Comparison of ENCODE assay signal across 14 cellular contexts in the genomic region with DNA sequence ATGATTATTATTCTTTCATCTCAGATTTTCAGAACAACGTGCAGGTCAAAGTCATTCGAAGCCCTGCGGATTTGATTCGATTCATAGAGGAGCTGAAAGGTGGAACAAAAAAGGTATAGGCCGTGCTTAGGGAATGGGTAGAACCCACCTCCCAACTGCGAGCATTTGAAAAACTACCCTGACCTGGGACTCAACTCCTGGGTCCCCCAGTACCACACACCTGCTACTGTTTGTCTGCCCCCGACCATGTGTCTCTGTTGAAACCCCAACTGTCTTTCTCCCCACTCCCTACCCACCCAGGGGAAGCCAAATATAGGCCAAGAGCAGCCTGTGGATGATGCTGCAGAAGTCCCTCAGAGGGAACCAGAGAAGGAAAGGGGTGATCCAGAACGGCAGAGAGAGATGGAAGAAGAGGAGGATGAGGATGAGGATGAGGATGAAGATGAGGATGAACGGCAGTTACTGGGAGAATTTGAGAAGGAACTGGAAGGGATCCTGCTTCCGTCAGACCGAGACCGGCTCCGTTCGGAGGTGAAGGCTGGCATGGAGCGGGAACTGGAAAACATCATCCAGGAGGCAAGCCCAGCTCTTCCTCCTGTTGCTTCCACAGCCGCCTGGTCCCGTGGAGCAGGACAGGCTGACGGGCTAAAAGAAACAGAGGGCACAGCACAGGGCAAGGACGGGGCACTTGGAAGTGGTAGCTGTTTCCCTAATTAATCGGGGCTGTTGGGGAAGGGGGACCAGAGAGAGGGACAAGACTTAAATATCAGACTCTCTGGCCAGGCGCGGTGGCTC. TPM values are rescaled to one million over a fixed set of nuclear protein-coding genes. Genes with fewer than 3 reads are reported as not detected.
DNase-seq lines count a peak whose midpoint lies in the region; ATAC-seq, FAIRE-seq and TF ChIP-seq lines count a peak whose summit lies in the region.
"Had no signal": no experiment of that assay in that cellular context is flagged by ENCODE, and none has a peak within 500 bp of the region (broad histone marks: within the 10 kb centered on the region; RNA-seq: fewer than 3 reads in every experiment).

No MANE protein-coding gene starts in this region.

- no peaks in the 10 kb centered on the region for H3K9me2 ChIP-seq in PC-9 (ENCODE audit: insufficient read depth)

- H4K20me1 ChIP-seq in PC-9 (ENCODE audit: insufficient read depth): no peaks in the 10 kb centered on the region
- no peaks in the 10 kb centered on the region for H4K20me1 ChIP-seq in endothelial cell of umbilical vein (replicated peaks; ENCODE audit: control insufficient read depth, extremely low read depth, insufficient read depth, low read length)

- intact Hi-C loops in MCF 10A (cut with micrococcal nuclease): no loop called here
- intact Hi-C loops in breast epithelium (cut with DNase I; ENCODE audit: low total_unique reads): no loop called here
- intact Hi-C loops in PC-9 (cut with micrococcal nuclease; ENCODE audit: unreplicated experiment): no loop called here
- intact Hi-C loops in endothelial cell of umbilical vein (cut with micrococcal nuclease): no loop called here
- intact Hi-C loops in sigmoid colon (cut with DNase I): no loop called here

- no peaks in the 10 kb centered on the region for H3K9me3 ChIP-seq in breast epithelium
- H3K9me3 ChIP-seq in PC-9 (ENCODE audit: insufficient read depth, low read depth): no peaks in the 10 kb centered on the region
- H3K9me3 ChIP-seq in endothelial cell of umbilical vein (replicated peaks; ENCODE audit: control insufficient read depth, insufficient read depth, low read length): no peaks in the 10 kb centered on the region
- H3K9me3 ChIP-seq in sigmoid colon: no peaks in the 10 kb centered on the region
- H3K9me3 ChIP-seq: BE2C had no signal

- no peak for TF ChIP-seq EP300 in sigmoid colon (IDR thresholded peaks at IDR 0.05)

- no peak overlapping the region for H2AFZ ChIP-seq in PC-9
- H2AFZ ChIP-seq in endothelial cell of umbilical vein (ENCODE audit: low read depth, low read length): no peak overlapping the region

- POLR2A ChIA-PET in MCF 10A (lab: Yijun Ruan, JAX) (no interaction called here), PC-9 (lab: Charles Lee; ENCODE audit: unreplicated experiment) (no interaction called here), endothelial cell of umbilical vein (lab: Charles Lee) (no interaction called here)

- no peaks in the 10 kb centered on the region for H3F3A ChIP-seq in PC-9 (ENCODE audit: insufficient read depth, low read depth)

- no peak for ATAC-seq in GM21381 (IDR thresholded peaks at IDR 0.05; ENCODE audit: unreplicated experiment)

- no peak overlapping the region for H3K4me3 Mint-ChIP-seq in MCF 10A (ENCODE audit: unreplicated experiment)
- H3K4me3 Mint-ChIP-seq: CD4-positive, alpha-beta memory T cell had no signal

- H3K36me3 ChIP-seq in breast epithelium (peaks cover 7% of the 10 kb centered on the region), PC-9 (ENCODE audit: low read depth) (no peaks in the 10 kb centered on the region), endothelial cell of umbilical vein (ENCODE audit: control insufficient read depth in 2 of 2, extremely low read depth in 1 of 2, insufficient read depth in 2 of 2, low read length in 2 of 2) (peaks cover 0 to 41% of the 10 kb centered on the region in 2 experiments), sigmoid colon (peaks cover 29 to 88% (median 58%) of the 10 kb centered on the region in 4 donors)

- no peaks in the 10 kb centered on the region for H3K79me2 ChIP-seq in PC-9 (ENCODE audit: low read depth)
- no peaks in the 10 kb centered on the region for H3K79me2 ChIP-seq in endothelial cell of umbilical vein (ENCODE audit: control insufficient read depth, insufficient read depth, low read length)

- dilution Hi-C loops in endothelial cell of umbilical vein (cut with MboI; ENCODE audit: extremely low pct_ligation_motif_present, low sequenced_read_pairs): no loop called here

- CTCF ChIA-PET in MCF 10A (lab: Yijun Ruan, JAX): interaction anchor here (0.7 to 1.5 kb wide), 3 partner anchors 19 to 1337 kb away, joined by 3 to 7 read pairs (median 4); no protein-coding TSS in a partner anchor
- CTCF ChIA-PET in PC-9 (lab: Charles Lee): no interaction called here
- CTCF ChIA-PET in endothelial cell of umbilical vein (lab: Charles Lee): interaction anchor here (0.7 to 1.2 kb wide), 2 partner anchors 24 to 135 kb away, joined by 4 read pairs; partner anchors contain the start of gene OS9

- H3K27me3 Mint-ChIP-seq in MCF 10A (ENCODE audit: insufficient read depth, unreplicated experiment): no peaks in the 10 kb centered on the region
- H3K27me3 Mint-ChIP-seq: CD4-positive, alpha-beta memory T cell had no signal

- H3K4me3 ChIP-seq in breast epithelium (no peak overlapping the region), PC-9 (no peak overlapping the region), endothelial cell of umbilical vein (replicated peaks in 1 of 3; ENCODE audit: insufficient read depth in 1 of 3, low read depth in 1 of 3, low read length in 3 of 3) (no peak overlapping the region), sigmoid colon (no peak overlapping the region)

- no peaks in the 10 kb centered on the region for H3K9me1 ChIP-seq in endothelial cell of umbilical vein (replicated peaks; ENCODE audit: control insufficient read depth, extremely low read depth, insufficient read depth, low read length)

- H3K27me3 ChIP-seq in breast epithelium (no peaks in the 10 kb centered on the region), PC-9 (ENCODE audit: insufficient read depth, low read depth) (no peaks in the 10 kb centered on the region), endothelial cell of umbilical vein (ENCODE audit: control insufficient read depth in 2 of 2, insufficient read depth in 2 of 2, low read length in 2 of 2) (no peaks in the 10 kb centered on the region), sigmoid colon (no peaks in the 10 kb centered on the region)
- H3K27me3 ChIP-seq: BE2C had no signal

- TF ChIP-seq POLR2A in breast epithelium (IDR thresholded peaks at IDR 0.05): no peak
- no peak for TF ChIP-seq POLR2A in endothelial cell of umbilical vein (IDR thresholded peaks at IDR 0.05; ENCODE audit: low read depth, low read length)
- no peak for TF ChIP-seq POLR2A in sigmoid colon (IDR thresholded peaks at IDR 0.05)

- H3K27ac Mint-ChIP-seq in MCF 10A (ENCODE audit: low read depth, unreplicated experiment): no peak overlapping the region

- 97% methylated on average over 22 of the region's 22 CpGs for WGBS in sigmoid colon, 2 donors

- H3K9me3 Mint-ChIP-seq in MCF 10A (ENCODE audit: unreplicated experiment): no peaks in the 10 kb centered on the region

- TF ChIP-seq CTCF in MCF 10A (IDR thresholded peaks at IDR 0.05; ENCODE audit: unreplicated experiment) (no peak), breast epithelium (IDR thresholded peaks at IDR 0.05) (no peak), PC-9 (conservative IDR thresholded peaks at IDR 0.05) (no peak), endothelial cell of umbilical vein (IDR thresholded peaks at IDR 0.05; ENCODE audit: extremely low read depth in 1 of 2, insufficient read depth in 1 of 2, low read depth in 1 of 2, low read length in 2 of 2) (no peak), sigmoid colon (IDR thresholded peaks at IDR 0.05) (no peak)

- H3K4me2 ChIP-seq in PC-9 (no peak overlapping the region), endothelial cell of umbilical vein (ENCODE audit: insufficient read depth, low read length) (no peak overlapping the region)

- no peak for FAIRE-seq in endothelial cell of umbilical vein (lab: Jason Lieb, UNC)

- H3K4me1 ChIP-seq in breast epithelium (no peaks in the 10 kb centered on the region), PC-9 (replicated peaks; ENCODE audit: insufficient read depth) (no peaks in the 10 kb centered on the region), endothelial cell of umbilical vein (ENCODE audit: control insufficient read depth, extremely low read depth, insufficient read depth, low read length) (no peaks in the 10 kb centered on the region), sigmoid colon (no peaks in the 10 kb centered on the region)
- H3K4me1 ChIP-seq: BE2C had no signal

- H3K9ac ChIP-seq in endothelial cell of umbilical vein (replicated peaks; ENCODE audit: extremely low read depth, insufficient read depth, low read length): no peak overlapping the region

- DNase-seq in MCF 10A (ENCODE audit: unreplicated experiment) (no peak), breast epithelium (ENCODE audit: low spot score in 2 of 2) (no peak), PC-9 (no peak), endothelial cell of umbilical vein (ENCODE audit: low read depth, low spot score) (no peak), sigmoid colon (no peak)
- no peak for DNase-seq in effector CD8-positive, alpha-beta T cell (lab: John Stamatoyannopoulos, UW)
- DNase-seq: BE2C; CD4-positive, alpha-beta memory T cell; DND-41; GF-D8; NCI-H1092; NCI-H1694 treated with DMSO at 0.1 percent for 48 hours had no signal

- H3K27ac ChIP-seq in breast epithelium: no peak overlapping the region
- no peak overlapping the region for H3K27ac ChIP-seq in PC-9
- H3K27ac ChIP-seq in endothelial cell of umbilical vein (ENCODE audit: insufficient read depth, low read depth, low read length): no peak overlapping the region
- no peak overlapping the region for H3K27ac ChIP-seq in sigmoid colon
- H3K27ac ChIP-seq: HL-60 had no signal

- H3K4me1 Mint-ChIP-seq in MCF 10A (ENCODE audit: insufficient read depth, unreplicated experiment): no peaks in the 10 kb centered on the region

- peaks cover 49% of the 10 kb centered on the region for H3K36me3 Mint-ChIP-seq in MCF 10A (ENCODE audit: insufficient read depth, unreplicated experiment)

- BruUV-seq in MCF 10A (replicated peaks; lab: Mats Ljungman, UMichigan) (TSS peak; percentile 5), PC-9 (replicated peaks; lab: Mats Ljungman, UMichigan) (TSS peak; percentile 86), endothelial cell of umbilical vein (replicated peaks; lab: Mats Ljungman, UMichigan) (TSS peak; percentile 3)

RNA-seq across cellular contexts. Expression of gene AGAP2, which starts 20.5 kb away (rescaled TPM):
- 0.19 TPM in 1 of 2 replicates, not detected in the other for total RNA-seq in MCF 10A (2022)
- total RNA-seq in breast epithelium: 1 to 10 TPM; 1.2 to 1.8 (median 1.6) TPM
- total RNA-seq in PC-9 (2021): 0.40 and 0.50 TPM in 2 replicates
- 0.05 and 0.24 TPM in 2 replicates for total RNA-seq in endothelial cell of umbilical vein
- polyA plus RNA-seq in endothelial cell of umbilical vein: 0.04 and 0.05 TPM in 2 replicates
- polyA plus RNA-seq in endothelial cell of umbilical vein (2011; cell fraction: cytosol; rRNA removed): 0.04 and 0.08 TPM in 2 replicates
- 0.05 and 0.10 TPM in 2 replicates for polyA plus RNA-seq in endothelial cell of umbilical vein (2011; cell fraction: nucleus; rRNA removed)
- polyA plus RNA-seq in endothelial cell of umbilical vein (2012): 0.14 and 0.20 TPM in 2 replicates
- 0.04 TPM in 1 of 2 replicates, not detected in the other for polyA minus RNA-seq in endothelial cell of umbilical vein
- polyA minus RNA-seq in endothelial cell of umbilical vein (2011; cell fraction: cytosol; rRNA and poly(A)+ RNA removed): not detected
- 0.14 and 0.63 TPM in 2 replicates for polyA minus RNA-seq in endothelial cell of umbilical vein (2011; cell fraction: nucleus; rRNA and poly(A)+ RNA removed)
- total RNA-seq in sigmoid colon: 1 to 10 TPM in 3 of 4 donors, under 1 TPM in 1; 0.82 to 3.0 (median 1.8) TPM
- 1 to 10 TPM in 1 of 3 donors, under 1 TPM in 2; under 0.01 to 6.4 (median 0.46) TPM for polyA plus RNA-seq in sigmoid colon

RNA-seq across cellular contexts. Expression of gene OS9, which starts 24.1 kb away (rescaled TPM):
- total RNA-seq in MCF 10A (2022) (125 and 173 TPM in 2 replicates), breast epithelium (100 to 1,000 TPM; 184 to 431 (median 213) TPM), PC-9 (2021) (96.7 and 108 TPM in 2 replicates), endothelial cell of umbilical vein (188 and 212 TPM in 2 replicates), sigmoid colon (100 to 1,000 TPM; 122 to 183 (median 156) TPM)
- polyA plus RNA-seq in endothelial cell of umbilical vein (374 and 561 TPM in 2 replicates), sigmoid colon (100 to 1,000 TPM in 1 of 3 donors, 10 to 100 TPM in 2; 69.1 to 243 (median 95.3) TPM)
- polyA plus RNA-seq in endothelial cell of umbilical vein (2011; cell fraction: cytosol; rRNA removed): 273 and 349 TPM in 2 replicates
- 399 and 498 TPM in 2 replicates for polyA plus RNA-seq in endothelial cell of umbilical vein (2011; cell fraction: nucleus; rRNA removed)
- 232 and 261 TPM in 2 replicates for polyA plus RNA-seq in endothelial cell of umbilical vein (2012)
- 403 and 488 TPM in 2 replicates for polyA minus RNA-seq in endothelial cell of umbilical vein
- polyA minus RNA-seq in endothelial cell of umbilical vein (2011; cell fraction: cytosol; rRNA and poly(A)+ RNA removed): 28.0 TPM
- polyA minus RNA-seq in endothelial cell of umbilical vein (2011; cell fraction: nucleus; rRNA and poly(A)+ RNA removed): 76.8 and 85.8 TPM in 2 replicates

RNA-seq across cellular contexts. Expression of gene TSPAN31, which starts 26.8 kb away (rescaled TPM):
- 24.8 and 30.9 TPM in 2 replicates for total RNA-seq in MCF 10A (2022)
- 100 to 1,000 TPM in 1 of 3 donors, 10 to 100 TPM in 2; 55.5 to 107 (median 73.1) TPM for total RNA-seq in breast epithelium
- 18.2 and 22.5 TPM in 2 replicates for total RNA-seq in PC-9 (2021)
- total RNA-seq in endothelial cell of umbilical vein: 14.6 and 15.0 TPM in 2 replicates
- polyA plus RNA-seq in endothelial cell of umbilical vein: 33.3 and 43.9 TPM in 2 replicates
- polyA plus RNA-seq in endothelial cell of umbilical vein (2011; cell fraction: cytosol; rRNA removed): 19.8 and 19.9 TPM in 2 replicates
- 15.5 and 16.4 TPM in 2 replicates for polyA plus RNA-seq in endothelial cell of umbilical vein (2011; cell fraction: nucleus; rRNA removed)
- 25.7 and 27.8 TPM in 2 replicates for polyA plus RNA-seq in endothelial cell of umbilical vein (2012)
- polyA minus RNA-seq in endothelial cell of umbilical vein: 47.8 and 57.1 TPM in 2 replicates
- polyA minus RNA-seq in endothelial cell of umbilical vein (2011; cell fraction: cytosol; rRNA and poly(A)+ RNA removed): 5.5 TPM
- 4.4 and 12.2 TPM in 2 replicates for polyA minus RNA-seq in endothelial cell of umbilical vein (2011; cell fraction: nucleus; rRNA and poly(A)+ RNA removed)
- 10 to 100 TPM; 43.2 to 85.8 (median 69.3) TPM for total RNA-seq in sigmoid colon
- polyA plus RNA-seq in sigmoid colon: 10 to 100 TPM; 12.0 to 33.8 (median 15.7) TPM

RNA-seq across cellular contexts. Expression of gene CDK4, which starts 34.1 kb away (rescaled TPM):
- total RNA-seq in MCF 10A (2022) (117 and 123 TPM in 2 replicates), breast epithelium (100 to 1,000 TPM; 105 to 136 (median 109) TPM), PC-9 (2021) (156 and 194 TPM in 2 replicates), endothelial cell of umbilical vein (156 and 171 TPM in 2 replicates), sigmoid colon (100 to 1,000 TPM in 1 of 4 donors, 10 to 100 TPM in 3; 54.6 to 108 (median 82.5) TPM)
- polyA plus RNA-seq in endothelial cell of umbilical vein (300 and 332 TPM in 2 replicates), sigmoid colon (10 to 100 TPM; 34.9 to 89.1 (median 43.2) TPM)
- polyA plus RNA-seq in endothelial cell of umbilical vein (2011; cell fraction: cytosol; rRNA removed): 337 and 366 TPM in 2 replicates
- 173 and 189 TPM in 2 replicates for polyA plus RNA-seq in endothelial cell of umbilical vein (2011; cell fraction: nucleus; rRNA removed)
- polyA plus RNA-seq in endothelial cell of umbilical vein (2012): 197 and 206 TPM in 2 replicates
- polyA minus RNA-seq in endothelial cell of umbilical vein: 184 and 194 TPM in 2 replicates
- 130 TPM for polyA minus RNA-seq in endothelial cell of umbilical vein (2011; cell fraction: cytosol; rRNA and poly(A)+ RNA removed)
- 54.8 and 62.4 TPM in 2 replicates for polyA minus RNA-seq in endothelial cell of umbilical vein (2011; cell fraction: nucleus; rRNA and poly(A)+ RNA removed)

RNA-seq across cellular contexts. Expression of gene MARCHF9, which starts 36.9 kb away (rescaled TPM):
- total RNA-seq in MCF 10A (2022) (8.7 and 12.5 TPM in 2 replicates), breast epithelium (1 to 10 TPM; 6.9 to 9.8 (median 7.5) TPM), PC-9 (2021) (18.9 and 21.2 TPM in 2 replicates), endothelial cell of umbilical vein (3.0 and 4.6 TPM in 2 replicates), sigmoid colon (10 to 100 TPM in 2 of 4 donors, 1 to 10 TPM in 2; 6.1 to 12.5 (median 9.4) TPM)
- polyA plus RNA-seq in endothelial cell of umbilical vein (4.8 and 5.8 TPM in 2 replicates), sigmoid colon (10 to 100 TPM in 1 of 3 donors, 1 to 10 TPM in 2; 5.5 to 14.9 (median 7.8) TPM)
- polyA plus RNA-seq in endothelial cell of umbilical vein (2011; cell fraction: cytosol; rRNA removed): 1.6 and 3.7 TPM in 2 replicates
- 4.8 and 5.4 TPM in 2 replicates for polyA plus RNA-seq in endothelial cell of umbilical vein (2011; cell fraction: nucleus; rRNA removed)
- 3.2 and 4.0 TPM in 2 replicates for polyA plus RNA-seq in endothelial cell of umbilical vein (2012)
- polyA minus RNA-seq in endothelial cell of umbilical vein: 2.8 and 4.2 TPM in 2 replicates
- 7.7 TPM for polyA minus RNA-seq in endothelial cell of umbilical vein (2011; cell fraction: cytosol; rRNA and poly(A)+ RNA removed)
- polyA minus RNA-seq in endothelial cell of umbilical vein (2011; cell fraction: nucleus; rRNA and poly(A)+ RNA removed): 0.72 and 1.2 TPM in 2 replicates
